Comparison of ENCODE assay signal across 18 cellular contexts in the genomic region with DNA sequence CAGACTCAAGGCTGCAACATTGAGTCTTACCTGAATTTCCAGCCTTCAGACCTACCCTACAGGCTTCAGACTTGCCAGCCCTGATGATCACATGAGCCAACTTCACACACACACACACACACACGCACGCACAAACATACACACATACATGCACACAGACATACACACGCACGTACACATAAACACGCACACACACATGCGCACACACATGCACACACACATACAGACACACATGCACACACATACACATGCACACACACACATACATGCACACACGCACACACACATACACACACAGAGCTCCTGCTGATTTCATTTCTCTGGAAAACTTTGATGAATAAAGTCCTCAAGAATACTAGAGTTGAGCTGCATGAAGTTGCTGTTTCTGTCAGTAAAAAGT.
DNase-seq lines count a peak whose midpoint lies in the region; ATAC-seq, FAIRE-seq and TF ChIP-seq lines count a peak whose summit lies in the region.
"Had no signal": no experiment of that assay in that cellular context is flagged by ENCODE, and none has a peak within 500 bp of the region (broad histone marks: within the 10 kb centered on the region; RNA-seq: fewer than 3 reads in every experiment).

No MANE protein-coding gene starts in this region.

- peaks cover 32% of the 10 kb centered on the region for H3K4me1 Mint-ChIP-seq in mesothelial cell of epicardium

- 79% methylated on average over 7 of the region's 7 CpGs for WGBS in HepG2 (ENCODE audit: low lambda C conversion rate)
- WGBS in right lobe of liver (ENCODE audit: insufficient coverage, low coverage, low lambda C conversion rate, missing lambda C conversion rate) = 86% methylated on average over 5 of the region's 7 CpGs
- WGBS in GM12878 (ENCODE audit: insufficient coverage, insufficient replicate concordance, low lambda C conversion rate, missing lambda C conversion rate) = 93% methylated on average over 7 of the region's 7 CpGs
- 95% methylated on average over 7 of the region's 7 CpGs; no CpG with 5 or more reads in 1 of the 2 donors for WGBS in transverse colon (ENCODE audit: low coverage in 1 of 2), 2 donors

- H3K9ac ChIP-seq in HepG2 (ENCODE audit: insufficient read depth, low read depth, low read length) (peak overlapping the region; percentile 75), GM12878 (ENCODE audit: control insufficient read depth, insufficient read depth, low read length) (no peak overlapping the region)

- H3K79me2 ChIP-seq in HepG2 (ENCODE audit: insufficient read depth, low read length) = peaks cover 7% of the 10 kb centered on the region
- no peaks in the 10 kb centered on the region for H3K79me2 ChIP-seq in GM12878 (ENCODE audit: control insufficient read depth, insufficient read depth, low read length)

- H3K27ac ChIP-seq in HepG2 (ENCODE audit: extremely low read length, insufficient read depth, low read length) = peak overlapping the region; percentile 91
- H3K27ac ChIP-seq in right lobe of liver = no peak overlapping the region
- no peak overlapping the region for H3K27ac ChIP-seq in GM12878 (ENCODE audit: control insufficient read depth, insufficient read depth)
- H3K27ac ChIP-seq in transverse colon = no peak overlapping the region
- H3K27ac ChIP-seq: HL-60, Peyer's patch had no signal

- no peaks in the 10 kb centered on the region for H3K27me3 Mint-ChIP-seq in mesothelial cell of epicardium (ENCODE audit: low read depth)

- TF ChIP-seq CTCF in HepG2 (CRISPR knock-in tag; IDR thresholded peaks at IDR 0.05) (no peak), right lobe of liver (IDR thresholded peaks at IDR 0.05) (no peak), GM12878 (IDR thresholded peaks at IDR 0.05 in 2 of 3, conservative IDR thresholded peaks at IDR 0.05 in 1 of 3; ENCODE audit: control insufficient read depth in 2 of 3, extremely low read depth in 1 of 3, insufficient read depth in 1 of 3, low read depth in 3 of 3, low read length in 3 of 3) (no peak), mesothelial cell of epicardium (IDR thresholded peaks at IDR 0.05; ENCODE audit: unreplicated experiment) (no peak), transverse colon (IDR thresholded peaks at IDR 0.05) (no peak)

- intact Hi-C loops in HepG2 (cut with micrococcal nuclease; ENCODE audit: unreplicated experiment) = no loop called here
- intact Hi-C loops in right lobe of liver (cut with DNase I) = no loop called here
- intact Hi-C loops in GM12878 (cut with micrococcal nuclease; ENCODE audit: unreplicated experiment) = no loop called here
- intact Hi-C loops in transverse colon (cut with DNase I; ENCODE audit: low total_unique reads) = no loop called here

- no peak for FAIRE-seq in HepG2 (lab: Jason Lieb, UNC)
- no peak for FAIRE-seq in GM12878 (lab: Jason Lieb, UNC)
- FAIRE-seq: GM12892 had no signal

- ATAC-seq in HepG2 (no peak), right lobe of liver (no peak), GM12878 (no peak), HG03571 (IDR thresholded peaks at IDR 0.05; ENCODE audit: unreplicated experiment) (no peak), GM21786 (IDR thresholded peaks at IDR 0.05; ENCODE audit: unreplicated experiment) (no peak)
- ATAC-seq: HCT116 had no signal

- H3K9me3 ChIP-seq in HepG2 (ENCODE audit: low read length) = no peaks in the 10 kb centered on the region
- no peaks in the 10 kb centered on the region for H3K9me3 ChIP-seq in right lobe of liver
- no peaks in the 10 kb centered on the region for H3K9me3 ChIP-seq in GM12878 (replicated peaks; ENCODE audit: control insufficient read depth, insufficient read depth, low read length)
- H3K9me3 ChIP-seq in transverse colon = no peaks in the 10 kb centered on the region
- H3K9me3 ChIP-seq: Peyer's patch had no signal

- H2AFZ ChIP-seq in HepG2 (ENCODE audit: low read length) (no peak overlapping the region), GM12878 (ENCODE audit: control insufficient read depth, low read depth, low read length) (no peak overlapping the region)

- H3K4me3 ChIP-seq in HepG2 (replicated peaks in 1 of 3; ENCODE audit: insufficient read depth in 1 of 3, low read depth in 2 of 3, low read length in 3 of 3) (peak overlapping the region in 1 of 3 experiments; percentile 68; a peak in 2 of 6 replicates), right lobe of liver (no peak overlapping the region), GM12878 (no peak overlapping the region), transverse colon (no peak overlapping the region)
- H3K4me3 ChIP-seq: Peyer's patch had no signal

- no peaks in the 10 kb centered on the region for H3K36me3 Mint-ChIP-seq in mesothelial cell of epicardium
- H3K36me3 Mint-ChIP-seq: CD14-positive monocyte had no signal

- SMC1A ChIA-PET in GM12878 (lab: Charles Lee; ENCODE audit: uncharacterized antibody, unreplicated experiment) = no interaction called here

- peak overlapping the region; percentile 18 for H3K27ac Mint-ChIP-seq in mesothelial cell of epicardium
- H3K27ac Mint-ChIP-seq: CD14-positive monocyte had no signal

- in situ Hi-C loops in HepG2 (cut with HindIII; ENCODE audit: extremely low pct_ligation_motif_present, low pct_unique_long_range_greater_than_20kb) = no loop called here
- in situ Hi-C loops in GM12878 (cut with MboI) = no loop called here
- in situ Hi-C loops in transverse colon (cut with MboI; ENCODE audit: low pct_ligation_motif_present in 1 of 4, low pct_unique_long_range_greater_than_20kb in 1 of 4, low sequenced_read_pairs in 3 of 4) = no loop called here

- no peak for DNase-seq in HepG2 (ENCODE audit: low spot score)
- DNase-seq in right lobe of liver = no peak
- no peak for DNase-seq in GM12878 (ENCODE audit: low read depth, low spot score)
- no peak for DNase-seq in mesothelial cell of epicardium (ENCODE audit: low spot score in 2 of 2, unreplicated experiment in 2 of 2)
- no peak for DNase-seq in transverse colon
- DNase-seq: Calu3, DMS79, MM.1S, NCI-H1930, NCI-H510A treated with DMSO at 0.1 percent for 48 hours, Peyer's patch, Right ventricle myocardium superior had no signal

- CTCF ChIA-PET in HepG2 (lab: Yijun Ruan, JAX; ENCODE audit: low intra/inter-chr PET ratio, low total read pairs) (no interaction called here), GM12878 (lab: Yijun Ruan, JAX) (interaction anchor here (0.6 kb wide), 1 partner anchor 333 kb away, joined by 3 read pairs; no protein-coding TSS in a partner anchor)

- TF ChIP-seq EP300 in HepG2 (IDR thresholded peaks at IDR 0.05; ENCODE audit: low read depth in 2 of 2, low read length in 2 of 2) = no peak
- TF ChIP-seq EP300 in HepG2 (CRISPR knock-in tag; IDR thresholded peaks at IDR 0.05; ENCODE audit: borderline replicate concordance) = no peak
- no peak for TF ChIP-seq EP300 in GM12878 (IDR thresholded peaks at IDR 0.05; ENCODE audit: borderline replicate concordance in 1 of 2, control insufficient read depth in 1 of 2, low read depth in 2 of 2, low read length in 2 of 2)
- TF ChIP-seq EP300 in transverse colon (IDR thresholded peaks at IDR 0.05; ENCODE audit: low read depth) = no peak

- H3K4me2 ChIP-seq in HepG2 (ENCODE audit: low read depth, low read length) (peak overlapping the region; percentile 88), GM12878 (ENCODE audit: control insufficient read depth, insufficient read depth) (no peak overlapping the region)

- no peaks in the 10 kb centered on the region for H3K9me3 Mint-ChIP-seq in mesothelial cell of epicardium
- H3K9me3 Mint-ChIP-seq: CD14-positive monocyte had no signal

- no peaks in the 10 kb centered on the region for H3K36me3 ChIP-seq in HepG2 (replicated peaks in 1 of 2; ENCODE audit: control insufficient read depth in 1 of 2, insufficient read depth in 2 of 2, low read length in 2 of 2)
- H3K36me3 ChIP-seq in right lobe of liver = no peaks in the 10 kb centered on the region
- no peaks in the 10 kb centered on the region for H3K36me3 ChIP-seq in GM12878 (ENCODE audit: control insufficient read depth in 2 of 2, insufficient read depth in 2 of 2, low read length in 1 of 2)
- H3K36me3 ChIP-seq in transverse colon = no peaks in the 10 kb centered on the region
- H3K36me3 ChIP-seq: Peyer's patch had no signal

- BruUV-seq in HepG2 (replicated peaks; lab: Mats Ljungman, UMichigan) = no TSS peak
- no TSS peak for BruUV-seq in GM12878 (replicated peaks; lab: Mats Ljungman, UMichigan)

- H3K4me1 ChIP-seq in HepG2 (ENCODE audit: insufficient read depth, low read length) = peaks cover 93% of the 10 kb centered on the region
- no peaks in the 10 kb centered on the region for H3K4me1 ChIP-seq in right lobe of liver
- H3K4me1 ChIP-seq in GM12878 (ENCODE audit: control insufficient read depth, insufficient read depth, low read length) = no peaks in the 10 kb centered on the region
- peaks cover 0 to 11% (median 0%) of the 10 kb centered on the region in 4 donors for H3K4me1 ChIP-seq in transverse colon

- POLR2A ChIA-PET in HepG2 (lab: Yijun Ruan, JAX) (interaction anchor here (1.4 to 2.4 kb wide), 2 partner anchors 28 to 98 kb away, joined by 3 to 8 read pairs; no protein-coding TSS in a partner anchor), GM12878 (lab: Charles Lee) (no interaction called here)

- RAD21 ChIA-PET in GM12878 (lab: Charles Lee; ENCODE audit: unreplicated experiment) = no interaction called here

- no peaks in the 10 kb centered on the region for H3K27me3 ChIP-seq in HepG2 (ENCODE audit: control insufficient read depth in 1 of 2, insufficient read depth in 2 of 2, low read length in 2 of 2)
- no peaks in the 10 kb centered on the region for H3K27me3 ChIP-seq in right lobe of liver
- H3K27me3 ChIP-seq in GM12878 (replicated peaks in 1 of 2; ENCODE audit: control insufficient read depth in 2 of 2, insufficient read depth in 2 of 2, low read length in 1 of 2) = no peaks in the 10 kb centered on the region
- no peaks in the 10 kb centered on the region for H3K27me3 ChIP-seq in transverse colon
- H3K27me3 ChIP-seq: Peyer's patch had no signal

- H3K4me3 Mint-ChIP-seq in mesothelial cell of epicardium = no peak overlapping the region
- H3K4me3 Mint-ChIP-seq: CD14-positive monocyte had no signal

- TF ChIP-seq RAD21 in HepG2 (CRISPR knock-in tag; IDR thresholded peaks at IDR 0.05) (no peak), GM12878 (IDR thresholded peaks at IDR 0.05; ENCODE audit: insufficient read depth, low read depth, low read length) (no peak)

- no peaks in the 10 kb centered on the region for H4K20me1 ChIP-seq in HepG2 (ENCODE audit: insufficient read depth, low read length)
- H4K20me1 ChIP-seq in GM12878 (ENCODE audit: control insufficient read depth, insufficient read depth) = no peaks in the 10 kb centered on the region

- TF ChIP-seq POLR2A in HepG2 (IDR thresholded peaks at IDR 0.05; ENCODE audit: insufficient read depth in 1 of 2, low read depth in 2 of 2, low read length in 2 of 2) = peak in 1 of 2 experiments; percentile 33; a peak in 1 of 4 replicates
- no peak for TF ChIP-seq POLR2A in right lobe of liver (IDR thresholded peaks at IDR 0.05)
- TF ChIP-seq POLR2A in GM12878 (IDR thresholded peaks at IDR 0.05; ENCODE audit: low read depth, low read length) = no peak
- TF ChIP-seq POLR2A in transverse colon (IDR thresholded peaks at IDR 0.05) = no peak

TF ChIP-seq in GM12878, 131 proteins besides CTCF, POLR2A, EP300 and RAD21 (continues in another document):
- no peak for TF ChIP-seq SIX5 (IDR thresholded peaks at IDR 0.05; ENCODE audit: low read depth, low read length, severe bottlenecking)
